35 cellular contexts compared by ENCODE assay signal in genomic region chr5:111010783-111011182, GRCh38.
"Had no signal": no experiment of that assay in that cellular context is flagged by ENCODE, and none has a peak within 500 bp of the region (broad histone marks: within the 10 kb centered on the region; RNA-seq: fewer than 3 reads in every experiment).

No MANE protein-coding gene starts in this region.

- H3K27me3 ChIP-seq: MG63 had no signal

- DNase-seq: Kasumi-1, MG63, MM.1S, MV-4-11, NCI-H1048, NCI-H1092, NCI-H1092 treated with DMSO at 0.1 percent for 48 hours, NCI-H1105, NCI-H1105 treated with DMSO at 0.1 percent for 48 hours, NCI-H1417, NCI-H1417 treated with DMSO at 0.1 percent for 48 hours, NCI-H1436, NCI-H1436 treated with DMSO at 0.1 percent for 48 hours, NCI-H146, NCI-H1694, NCI-H1694 treated with DMSO at 0.1 percent for 48 hours, NCI-H187, NCI-H187 treated with DMSO at 0.1 percent for 48 hours, NCI-H1930, NCI-H2029, NCI-H2029 treated with DMSO at 0.1 percent for 48 hours, NCI-H2081, NCI-H2081 treated with DMSO at 0.1 percent for 48 hours, NCI-H2107, NCI-H2171, NCI-H2171 treated with DMSO at 0.1 percent for 48 hours, NCI-H2227 treated with DMSO at 0.1 percent for 48 hours, NCI-H226, NCI-H345, NCI-H446, NCI-H446 treated with DMSO at 0.1 percent for 48 hours, NCI-H510A, NCI-H510A treated with DMSO at 0.1 percent for 48 hours, NCI-H524, NCI-H524 treated with DMSO at 0.1 percent for 48 hours had no signal

- H3K9me3 ChIP-seq: MG63 had no signal

- H3K36me3 ChIP-seq: MG63 had no signal

- H3K4me3 ChIP-seq: MG63 had no signal
